In genomic region chr11:3226846-3227567, GRCh38 we compare ENCODE assay signal across 24 cellular contexts. TPM values are rescaled to one million over a fixed set of nuclear protein-coding genes. Genes with fewer than 3 reads are reported as not detected.
"Had no signal": no experiment of that assay in that cellular context is flagged by ENCODE, and none has a peak within 500 bp of the region (broad histone marks: within the 10 kb centered on the region; RNA-seq: fewer than 3 reads in every experiment).

No MANE protein-coding gene starts in this region.

- H3K27me3 ChIP-seq: upper lobe of left lung had no signal

- H3K27ac ChIP-seq: esophagus muscularis mucosa, lower lobe of right lung, upper lobe of left lung had no signal

- H3K27ac Mint-ChIP-seq: activated naive CD8-positive, alpha-beta T cell treated with anti-CD3 and anti-CD28 coated beads for 36 hours; activated T-helper 1 cell treated with anti-CD3 and anti-CD28 coated beads, Interleukin-12 subunit alpha, Interleukin-12 subunit beta, Interleukin-2, Interleukin-4 antibody, amounts not matched to agents 30 ng/mL and 10 ng/mL and 1 ng/mL, durations not matched to agents 14 hours and 24 hours and 36 hours; natural killer cell; progenitor cell of endocrine pancreas; stimulated activated naive CD8-positive, alpha-beta T cell treated with anti-CD3 and anti-CD28 coated beads, Interleukin-15, amount 100 ng/mL, for 72 hours had no signal

- H3K4me3 Mint-ChIP-seq: activated naive CD8-positive, alpha-beta T cell treated with anti-CD3 and anti-CD28 coated beads for 36 hours; activated T-helper 1 cell treated with anti-CD3 and anti-CD28 coated beads, Interleukin-12 subunit alpha, Interleukin-12 subunit beta, Interleukin-2, Interleukin-4 antibody, amounts not matched to agents 30 ng/mL and 10 ng/mL and 1 ng/mL, durations not matched to agents 14 hours and 24 hours and 36 hours; natural killer cell; stimulated activated naive CD8-positive, alpha-beta T cell treated with anti-CD3 and anti-CD28 coated beads, Interleukin-15, amount 100 ng/mL, for 72 hours had no signal

- FAIRE-seq: endothelial cell of umbilical vein, small intestine had no signal

- ATAC-seq: activated CD4-positive, CD25-positive, alpha-beta regulatory T cell treated with anti-CD3 and anti-CD28 coated beads, Interleukin-2, amount 50 U/mL, for 24 hours; left cardiac atrium; lower lobe of right lung; natural killer cell; stimulated activated naive CD8-positive, alpha-beta T cell treated with anti-CD3 and anti-CD28 coated beads, Interleukin-15, amount 100 ng/mL, for 72 hours had no signal

- H3K9me3 Mint-ChIP-seq: activated naive CD8-positive, alpha-beta T cell treated with anti-CD3 and anti-CD28 coated beads for 36 hours; activated T-helper 1 cell treated with anti-CD3 and anti-CD28 coated beads, Interleukin-12 subunit alpha, Interleukin-12 subunit beta, Interleukin-2, Interleukin-4 antibody, amounts not matched to agents 30 ng/mL and 10 ng/mL and 1 ng/mL, durations not matched to agents 14 hours and 24 hours and 36 hours; natural killer cell; stimulated activated naive CD8-positive, alpha-beta T cell treated with anti-CD3 and anti-CD28 coated beads, Interleukin-15, amount 100 ng/mL, for 72 hours had no signal

- H3K9me3 ChIP-seq: esophagus muscularis mucosa, lower lobe of right lung, upper lobe of left lung had no signal

- DNase-seq: activated CD4-positive, alpha-beta T cell treated with anti-CD3 and anti-CD28 coated beads, Interleukin-2, amount 50 U/mL, for 4 hours; activated gamma-delta T cell treated with Interleukin-2 at 50 U/mL for 16 hours; activated naive CD8-positive, alpha-beta T cell treated with anti-CD3 and anti-CD28 coated beads for 36 hours; amniotic stem cell; dermis blood vessel endothelial cell; effector memory CD4-positive, alpha-beta T cell; left cardiac atrium; natural killer cell; small intestine; stimulated activated CD4-positive, alpha-beta T cell treated with anti-CD3 and anti-CD28 coated beads, Interleukin-4, amount 100 ng/mL, for 1 hour; stimulated activated naive CD8-positive, alpha-beta T cell treated with anti-CD3 and anti-CD28 coated beads, Interleukin-15, amount 100 ng/mL, for 72 hours; T-helper 1 cell; T-helper 9 cell had no signal

- H3K4me3 ChIP-seq: esophagus muscularis mucosa, lower lobe of right lung, upper lobe of left lung had no signal

- H3K36me3 Mint-ChIP-seq: activated naive CD8-positive, alpha-beta T cell treated with anti-CD3 and anti-CD28 coated beads for 36 hours; natural killer cell had no signal

- H3K36me3 ChIP-seq: esophagus muscularis mucosa, lower lobe of right lung, upper lobe of left lung had no signal

- H3K4me1 ChIP-seq: lower lobe of right lung had no signal

RNA-seq across cellular contexts. Expression of gene MRGPRE, which starts 5.2 kb away (rescaled TPM):
- total RNA-seq: activated CD8-positive, alpha-beta memory T cell treated with anti-CD3 and anti-CD28 coated beads for 36 hours; activated naive CD8-positive, alpha-beta T cell treated with anti-CD3 and anti-CD28 coated beads for 36 hours; activated T-helper 1 cell treated with anti-CD3 and anti-CD28 coated beads, Interleukin-12 subunit alpha, Interleukin-12 subunit beta, Interleukin-2, Interleukin-4 antibody, amounts not matched to agents 30 ng/mL and 10 ng/mL and 1 ng/mL, durations not matched to agents 14 hours and 24 hours and 36 hours; chondrocyte; dermis blood vessel endothelial cell; endothelial cell of umbilical vein; lower lobe of right lung; mesenteric fat pad; natural killer cell; progenitor cell of endocrine pancreas; temporal lobe had no signal
- polyA plus RNA-seq: endothelial cell of umbilical vein had no signal

RNA-seq across cellular contexts. Expression of gene MRGPRG, which starts 8.4 kb away (rescaled TPM):
- total RNA-seq: activated CD8-positive, alpha-beta memory T cell treated with anti-CD3 and anti-CD28 coated beads for 36 hours; activated naive CD8-positive, alpha-beta T cell treated with anti-CD3 and anti-CD28 coated beads for 36 hours; activated T-helper 1 cell treated with anti-CD3 and anti-CD28 coated beads, Interleukin-12 subunit alpha, Interleukin-12 subunit beta, Interleukin-2, Interleukin-4 antibody, amounts not matched to agents 30 ng/mL and 10 ng/mL and 1 ng/mL, durations not matched to agents 14 hours and 24 hours and 36 hours; chondrocyte; dermis blood vessel endothelial cell; endothelial cell of umbilical vein; esophagus muscularis mucosa; left cardiac atrium; lower lobe of right lung; mesenteric fat pad; natural killer cell; progenitor cell of endocrine pancreas; temporal lobe; upper lobe of left lung had no signal
- polyA plus RNA-seq: endothelial cell of umbilical vein, small intestine had no signal
